In the genomic region with DNA sequence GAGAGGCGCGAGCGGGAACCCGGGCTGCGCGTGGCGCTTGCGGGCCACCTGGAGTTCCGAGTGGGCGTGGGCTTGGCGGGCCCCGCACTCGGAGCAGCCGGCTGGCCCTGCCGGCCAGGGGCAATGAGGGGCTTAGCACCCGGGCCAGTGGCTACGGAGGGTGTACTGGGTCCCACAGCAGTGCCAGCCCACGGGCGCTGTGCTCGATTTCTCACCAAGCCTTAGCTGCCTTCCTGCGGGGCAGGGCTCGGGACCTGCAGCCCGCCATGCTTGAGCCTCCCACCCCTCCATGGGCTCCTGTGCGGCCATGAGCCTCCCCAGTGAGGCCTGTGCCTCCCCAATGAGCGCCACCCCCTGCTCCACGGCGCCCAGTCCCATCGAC, we compare ENCODE assay signal across 11 cellular contexts. TPM values are rescaled to one million over a fixed set of nuclear protein-coding genes. Genes with fewer than 3 reads are reported as not detected.
"Had no signal": no experiment of that assay in that cellular context is flagged by ENCODE, and none has a peak within 500 bp of the region (broad histone marks: within the 10 kb centered on the region; RNA-seq: fewer than 3 reads in every experiment).

No MANE protein-coding gene starts in this region.

RNA-seq across cellular contexts. Expression of gene DNAI1, which starts 20.7 kb away (rescaled TPM):
- total RNA-seq: activated B cell treated with CpG ODN at 0.5 μM for 24 hours; activated CD4-positive, alpha-beta memory T cell treated with anti-CD3 and anti-CD28 coated beads, Interleukin-2, amount 10 ng/mL, durations not matched to agents 7 days and 5 days; activated CD4-positive, alpha-beta T cell treated with anti-CD3 and anti-CD28 coated beads, Interleukin-2, amount 10 ng/mL, durations not matched to agents 24 days and 14 days; activated CD4-positive, alpha-beta T cell treated with anti-CD3 and anti-CD28 coated beads, Interleukin-2, amount 10 ng/mL, durations not matched to agents 7 days and 5 days; activated CD8-positive, alpha-beta memory T cell treated with anti-CD3 and anti-CD28 coated beads for 36 hours; activated CD8-positive, alpha-beta memory T cell treated with anti-CD3 and anti-CD28 coated beads, Interleukin-2, amount 10 ng/mL, durations not matched to agents 7 days and 5 days; activated CD8-positive, alpha-beta T cell treated with anti-CD3 and anti-CD28 coated beads, Interleukin-2, amount 10 ng/mL, durations not matched to agents 7 days and 5 days; T-cell; T-helper 1 cell treated with Interleukin-12 subunit alpha and Interleukin-12 subunit beta and Interleukin-4 antibody, amounts not matched to agents 30 ng/mL and 1 ng/mL, for 36 hours; T-helper 17 cell; T-helper 2 cell treated with Interferon-gamma antibody and Interleukin-4, amounts not matched to agents 100 ng/mL and 5 ng/mL, for 36 hours had no signal
